Comparison of ENCODE assay signal across 11 cellular contexts in genomic region chr15:89122532-89123525, GRCh38. TPM values are rescaled to one million over a fixed set of nuclear protein-coding genes. Genes with fewer than 3 reads are reported as not detected.
A peak's percentile ranks its signal among the peaks of the same experiment; 100 is the strongest.
DNase-seq lines count a peak whose midpoint lies in the region; ATAC-seq and TF ChIP-seq lines count a peak whose summit lies in the region.
"Had no signal": no experiment of that assay in that cellular context is flagged by ENCODE, and none has a peak within 500 bp of the region (broad histone marks: within the 10 kb centered on the region; RNA-seq: fewer than 3 reads in every experiment).

No MANE protein-coding gene starts in this region.

- no peak for TF ChIP-seq CTCF in prostate gland (IDR thresholded peaks at IDR 0.05)

- H3K27me3 ChIP-seq in esophagus (ENCODE audit: control insufficient read depth in 1 of 2, insufficient read depth in 2 of 2, low read length in 2 of 2): no peaks in the 10 kb centered on the region
- no peaks in the 10 kb centered on the region for H3K27me3 ChIP-seq in prostate gland (replicated peaks; ENCODE audit: insufficient read depth)
- H3K27me3 ChIP-seq: ovary had no signal

- peaks cover 0 to 5% of the 10 kb centered on the region in 2 donors for H3K4me1 ChIP-seq in esophagus (ENCODE audit: control insufficient read depth in 2 of 2, insufficient read depth in 2 of 2, low read length in 1 of 2)
- H3K4me1 ChIP-seq in prostate gland (replicated peaks): peaks cover 15% of the 10 kb centered on the region

- TF ChIP-seq POLR2A in prostate gland (IDR thresholded peaks at IDR 0.05): no peak

- no peaks in the 10 kb centered on the region for H3K36me3 ChIP-seq in esophagus (ENCODE audit: control insufficient read depth in 2 of 2, insufficient read depth in 2 of 2, low read length in 1 of 2)
- no peaks in the 10 kb centered on the region for H3K36me3 ChIP-seq in prostate gland
- H3K36me3 ChIP-seq: ovary had no signal

- peak; percentile 64 for DNase-seq in EL
- peak; percentile 91 for DNase-seq in NCI-H69 (lab: John Stamatoyannopoulos, UW)
- no peak for DNase-seq in prostate gland (ENCODE audit: low spot score)
- DNase-seq in amniotic stem cell (lab: John Stamatoyannopoulos, UW): no peak
- DNase-seq: activated naive CD8-positive, alpha-beta T cell treated with anti-CD3 and anti-CD28 coated beads, Interleukin-2, amount 50 U/mL, for 24 hours; NCI-H1092 treated with DMSO at 0.1 percent for 48 hours; ovary had no signal

- WGBS in esophagus, 2 donors: 80 to 86% methylated on average over 11 of the region's 11 CpGs
- WGBS in prostate gland: 89% methylated on average over 11 of the region's 11 CpGs

- H3K4me3 ChIP-seq in esophagus (ENCODE audit: low read depth in 1 of 2, low read length in 2 of 2) (no peak overlapping the region), prostate gland (no peak overlapping the region)
- H3K4me3 ChIP-seq: ovary had no signal

- intact Hi-C loops in prostate gland (cut with DNase I): no loop called here

- ATAC-seq in HG02610 (IDR thresholded peaks at IDR 0.05; ENCODE audit: unreplicated experiment) (no peak), HG02870 (IDR thresholded peaks at IDR 0.05; ENCODE audit: unreplicated experiment) (no peak), GM18519 (IDR thresholded peaks at IDR 0.05; ENCODE audit: low FRiP score, unreplicated experiment) (no peak)
- ATAC-seq: activated naive CD8-positive, alpha-beta T cell treated with anti-CD3 and anti-CD28 coated beads, Interleukin-2, amount 50 U/mL, for 24 hours had no signal

- H3K9me3 ChIP-seq in esophagus (ENCODE audit: control insufficient read depth in 2 of 2, insufficient read depth in 1 of 2, low read depth in 1 of 2, low read length in 1 of 2) (no peaks in the 10 kb centered on the region), prostate gland (no peaks in the 10 kb centered on the region)
- H3K9me3 ChIP-seq: ovary had no signal

- peak overlapping the region; percentile 29 to 94 for H3K27ac ChIP-seq in esophagus (ENCODE audit: low read depth in 2 of 2, low read length in 1 of 2)
- H3K27ac ChIP-seq in prostate gland: peak overlapping the region; percentile 79 to 92
- H3K27ac ChIP-seq: ovary had no signal

RNA-seq across cellular contexts. Expression of gene ABHD2, which starts 34.6 kb away (rescaled TPM):
- 1 to 10 TPM; 3.8 to 6.0 TPM for polyA plus RNA-seq in esophagus
- total RNA-seq in prostate gland: 100 to 1,000 TPM; 111 to 253 TPM

Comparison
In these comparisons a context has a peak if more than half of its experiments do, and no peak if none do; other contexts are left out.
1. DNase-seq: peak in EL (single experiment) and NCI-H69 (single experiment); none in prostate gland (single experiment) and amniotic stem cell (single experiment).